Comparison of ENCODE assay signal across 28 cellular contexts in the genomic region with DNA sequence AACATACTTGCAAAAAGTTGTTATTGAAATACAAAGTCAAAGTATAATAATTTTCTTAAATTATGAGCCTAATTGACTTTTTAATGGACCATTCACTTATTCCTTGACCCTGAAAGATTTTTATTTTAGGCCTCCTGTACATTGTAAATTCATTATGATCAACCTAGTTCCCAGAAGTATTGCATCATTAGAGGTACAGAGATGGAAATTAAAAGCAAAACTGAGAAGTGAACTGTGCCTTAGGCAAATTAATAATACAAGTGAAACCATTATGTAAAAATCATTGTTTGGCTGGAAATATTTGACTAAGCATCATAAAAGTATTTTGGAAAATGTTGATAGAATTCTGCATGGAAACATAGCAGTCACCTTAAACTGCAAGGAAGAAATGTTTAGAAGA.
DNase-seq lines count a peak whose midpoint lies in the region; ATAC-seq, FAIRE-seq and TF ChIP-seq lines count a peak whose summit lies in the region.
"Had no signal": no experiment of that assay in that cellular context is flagged by ENCODE, and none has a peak within 500 bp of the region (broad histone marks: within the 10 kb centered on the region; RNA-seq: fewer than 3 reads in every experiment).

No MANE protein-coding gene starts in this region.

- no peak for DNase-seq in activated CD8-positive, alpha-beta T cell treated with anti-CD3 and anti-CD28 coated beads for 36 hours
- DNase-seq in activated CD8-positive, alpha-beta T cell treated with anti-CD3 and anti-CD28 coated beads, Interleukin-2, amount 10 ng/mL, durations not matched to agents 7 days and 5 days: no peak
- no peak for DNase-seq in H54 (ENCODE audit: insufficient read length, low spot score)
- no peak for DNase-seq in keratinocyte (ENCODE audit: low read depth, low spot score)
- DNase-seq in activated CD4-positive, alpha-beta T cell treated with anti-CD3 and anti-CD28 coated beads for 1 hour: no peak
- DNase-seq in activated T-helper 2 cell treated with anti-CD3 and anti-CD28 coated beads, Interferon-gamma antibody, Interleukin-2, Interleukin-4, amounts not matched to agents 10 μg/mL and 5 μg/mL and 100 μg/mL, durations not matched to agents 14 hours and 24 hours and 36 hours (ENCODE audit: low spot score): no peak
- DNase-seq in stimulated activated naive B cell treated with anti-CD40 and anti-IgM and Interleukin-4, amounts not matched to agents 10 μg/mL and 1 μg/mL and 100 μg/mL, for 72 hours: no peak
- DNase-seq: activated CD4-positive, alpha-beta T cell treated with anti-CD3 and anti-CD28 coated beads, Interleukin-2, amount 50 U/mL, for 4 hours; activated naive CD8-positive, alpha-beta T cell treated with anti-CD3 and anti-CD28 coated beads, Interleukin-2, amount 10 ng/mL, durations not matched to agents 7 days and 5 days; activated T-cell treated with anti-CD3 and anti-CD28 coated beads, Interleukin-2, amount 50 U/mL, for 24 hours; brain microvascular endothelial cell; cortex of kidney; immature natural killer cell; mucosa of descending colon; NCI-H2081 treated with DMSO at 0.1 percent for 48 hours; NCI-H446 treated with DMSO at 0.1 percent for 48 hours; psoas muscle; small intestine; stimulated activated CD4-positive, alpha-beta T cell treated with anti-CD3 and anti-CD28 coated beads, Interleukin-4, amount 100 ng/mL, for 1 hour; T-helper 2 cell; upper lobe of right lung had no signal

- no peaks in the 10 kb centered on the region for H4K20me1 ChIP-seq in keratinocyte (ENCODE audit: control insufficient read depth, extremely low read depth, insufficient read depth, low read length)
- H4K20me1 ChIP-seq: BLaER1 had no signal

- H3K9me3 ChIP-seq in keratinocyte (ENCODE audit: control insufficient read depth, low read depth, low read length): no peaks in the 10 kb centered on the region
- H3K9me3 ChIP-seq: BLaER1, mucosa of descending colon, psoas muscle, upper lobe of right lung had no signal

- FAIRE-seq in H54 (lab: Jason Lieb, UNC) (peak; percentile 48), keratinocyte (lab: Jason Lieb, UNC) (peak; percentile 71)
- FAIRE-seq: endometrium, H1, small intestine had no signal

- no peaks in the 10 kb centered on the region for H3K36me3 ChIP-seq in keratinocyte (ENCODE audit: control insufficient read depth in 2 of 2, extremely low read depth in 1 of 2, insufficient read depth in 2 of 2, low read length in 2 of 2)
- H3K36me3 ChIP-seq: brain microvascular endothelial cell, neural progenitor cell, upper lobe of right lung had no signal

- H3K27ac ChIP-seq in keratinocyte (ENCODE audit: control insufficient read depth, insufficient read depth, low read length): peak overlapping the region; percentile 89
- H3K27ac ChIP-seq: BLaER1, neural progenitor cell, psoas muscle, SK-N-MC, upper lobe of right lung, VCaP had no signal

- ATAC-seq in activated CD8-positive, alpha-beta T cell treated with anti-CD3 and anti-CD28 coated beads for 36 hours: peak; percentile 66
- ATAC-seq in activated CD8-positive, alpha-beta T cell treated with anti-CD3 and anti-CD28 coated beads, Interleukin-2, amount 10 ng/mL, durations not matched to agents 7 days and 5 days: no peak
- ATAC-seq in activated T-helper 17 cell treated with anti-CD3 and anti-CD28 coated beads, Interleukin-2, amount 50 U/mL, for 72 hours (replicated peaks): peak; percentile 22
- no peak for ATAC-seq in stimulated activated naive B cell treated with anti-CD40 and anti-IgM and Interleukin-4, amounts not matched to agents 10 μg/mL and 1 μg/mL and 100 μg/mL, for 72 hours (replicated peaks)
- ATAC-seq: mucosa of descending colon, psoas muscle, upper lobe of right lung had no signal

- H3K4me1 Mint-ChIP-seq in activated CD8-positive, alpha-beta T cell treated with anti-CD3 and anti-CD28 coated beads for 36 hours (ENCODE audit: low read depth): peaks cover 21% of the 10 kb centered on the region
- H3K4me1 Mint-ChIP-seq in activated CD8-positive, alpha-beta T cell treated with anti-CD3 and anti-CD28 coated beads, Interleukin-2, amount 10 ng/mL, durations not matched to agents 7 days and 5 days (ENCODE audit: low read depth): no peaks in the 10 kb centered on the region
- peaks cover 4% of the 10 kb centered on the region for H3K4me1 Mint-ChIP-seq in activated T-helper 17 cell treated with anti-CD3 and anti-CD28 coated beads, Interleukin-2, amount 50 U/mL, for 72 hours
- H3K4me1 Mint-ChIP-seq in activated T-helper 2 cell treated with anti-CD3 and anti-CD28 coated beads, Interferon-gamma antibody, Interleukin-2, Interleukin-4, amounts not matched to agents 10 μg/mL and 5 μg/mL and 100 μg/mL, durations not matched to agents 14 hours and 24 hours and 36 hours (ENCODE audit: low read depth): peaks cover 8% of the 10 kb centered on the region
- H3K4me1 Mint-ChIP-seq in stimulated activated naive B cell treated with anti-CD40 and anti-IgM and Interleukin-4, amounts not matched to agents 10 μg/mL and 1 μg/mL and 100 μg/mL, for 72 hours: no peaks in the 10 kb centered on the region
- H3K4me1 Mint-ChIP-seq: immature natural killer cell had no signal

- CTCF ChIA-PET in activated CD8-positive, alpha-beta T cell treated with anti-CD3 and anti-CD28 coated beads for 36 hours (lab: Charles Lee): interaction anchor here (0.9 kb wide), 1 partner anchor 9 kb away, joined by 3 read pairs; no protein-coding TSS in a partner anchor
- CTCF ChIA-PET in activated CD8-positive, alpha-beta T cell treated with anti-CD3 and anti-CD28 coated beads, Interleukin-2, amount 10 ng/mL, durations not matched to agents 7 days and 5 days (lab: Charles Lee): no interaction called here

- H2AFZ ChIP-seq in keratinocyte (ENCODE audit: control insufficient read depth, low read length): no peak overlapping the region
- H2AFZ ChIP-seq: neural progenitor cell had no signal

- no peaks in the 10 kb centered on the region for H3K79me2 ChIP-seq in keratinocyte (ENCODE audit: control insufficient read depth, insufficient read depth, low read length)

- no peak overlapping the region for H3K4me3 Mint-ChIP-seq in activated CD8-positive, alpha-beta T cell treated with anti-CD3 and anti-CD28 coated beads for 36 hours
- no peak overlapping the region for H3K4me3 Mint-ChIP-seq in activated CD8-positive, alpha-beta T cell treated with anti-CD3 and anti-CD28 coated beads, Interleukin-2, amount 10 ng/mL, durations not matched to agents 7 days and 5 days
- H3K4me3 Mint-ChIP-seq in activated T-helper 17 cell treated with anti-CD3 and anti-CD28 coated beads, Interleukin-2, amount 50 U/mL, for 72 hours: no peak overlapping the region
- H3K4me3 Mint-ChIP-seq in activated T-helper 2 cell treated with anti-CD3 and anti-CD28 coated beads, Interferon-gamma antibody, Interleukin-2, Interleukin-4, amounts not matched to agents 10 μg/mL and 5 μg/mL and 100 μg/mL, durations not matched to agents 14 hours and 24 hours and 36 hours (ENCODE audit: low read depth): no peak overlapping the region
- H3K4me3 Mint-ChIP-seq in stimulated activated naive B cell treated with anti-CD40 and anti-IgM and Interleukin-4, amounts not matched to agents 10 μg/mL and 1 μg/mL and 100 μg/mL, for 72 hours: no peak overlapping the region
- H3K4me3 Mint-ChIP-seq: activated naive CD8-positive, alpha-beta T cell treated with anti-CD3 and anti-CD28 coated beads, Interleukin-2, amount 10 ng/mL, durations not matched to agents 7 days and 5 days; activated T-cell treated with anti-CD3 and anti-CD28 coated beads, Interleukin-2, amount 50 U/mL, for 24 hours; immature natural killer cell; neural progenitor cell had no signal

- TF ChIP-seq CTCF in activated CD8-positive, alpha-beta T cell treated with anti-CD3 and anti-CD28 coated beads for 36 hours (IDR thresholded peaks at IDR 0.05): no peak
- TF ChIP-seq CTCF in keratinocyte (optimal IDR thresholded peaks at IDR 0.05 in 1 of 3, IDR thresholded peaks at IDR 0.05 in 1 of 3, conservative IDR thresholded peaks at IDR 0.05 in 1 of 3; ENCODE audit: extremely low read depth in 1 of 3, insufficient read depth in 2 of 3, low read length in 3 of 3): no peak

- peaks cover 11% of the 10 kb centered on the region for H3K27me3 Mint-ChIP-seq in activated CD8-positive, alpha-beta T cell treated with anti-CD3 and anti-CD28 coated beads for 36 hours
- peaks cover 2% of the 10 kb centered on the region for H3K27me3 Mint-ChIP-seq in activated CD8-positive, alpha-beta T cell treated with anti-CD3 and anti-CD28 coated beads, Interleukin-2, amount 10 ng/mL, durations not matched to agents 7 days and 5 days (ENCODE audit: low read depth)
- H3K27me3 Mint-ChIP-seq in activated T-helper 17 cell treated with anti-CD3 and anti-CD28 coated beads, Interleukin-2, amount 50 U/mL, for 72 hours: peaks cover 17% of the 10 kb centered on the region
- H3K27me3 Mint-ChIP-seq in activated T-helper 2 cell treated with anti-CD3 and anti-CD28 coated beads, Interferon-gamma antibody, Interleukin-2, Interleukin-4, amounts not matched to agents 10 μg/mL and 5 μg/mL and 100 μg/mL, durations not matched to agents 14 hours and 24 hours and 36 hours (ENCODE audit: low read depth): peaks cover 7% of the 10 kb centered on the region
- no peaks in the 10 kb centered on the region for H3K27me3 Mint-ChIP-seq in stimulated activated naive B cell treated with anti-CD40 and anti-IgM and Interleukin-4, amounts not matched to agents 10 μg/mL and 1 μg/mL and 100 μg/mL, for 72 hours

- peaks cover 39% of the 10 kb centered on the region for H3K4me1 ChIP-seq in keratinocyte (ENCODE audit: control insufficient read depth, extremely low read depth, insufficient read depth, low read length)
- H3K4me1 ChIP-seq: BLaER1, neural progenitor cell, upper lobe of right lung had no signal

- POLR2A ChIA-PET in activated CD8-positive, alpha-beta T cell treated with anti-CD3 and anti-CD28 coated beads for 36 hours (lab: Charles Lee): no interaction called here
- POLR2A ChIA-PET in activated CD8-positive, alpha-beta T cell treated with anti-CD3 and anti-CD28 coated beads, Interleukin-2, amount 10 ng/mL, durations not matched to agents 7 days and 5 days (lab: Charles Lee): no interaction called here

- no peaks in the 10 kb centered on the region for H3K9me3 Mint-ChIP-seq in activated CD8-positive, alpha-beta T cell treated with anti-CD3 and anti-CD28 coated beads for 36 hours
- H3K9me3 Mint-ChIP-seq in activated CD8-positive, alpha-beta T cell treated with anti-CD3 and anti-CD28 coated beads, Interleukin-2, amount 10 ng/mL, durations not matched to agents 7 days and 5 days (ENCODE audit: insufficient read depth): no peaks in the 10 kb centered on the region
- no peaks in the 10 kb centered on the region for H3K9me3 Mint-ChIP-seq in activated T-helper 17 cell treated with anti-CD3 and anti-CD28 coated beads, Interleukin-2, amount 50 U/mL, for 72 hours
- no peaks in the 10 kb centered on the region for H3K9me3 Mint-ChIP-seq in activated T-helper 2 cell treated with anti-CD3 and anti-CD28 coated beads, Interferon-gamma antibody, Interleukin-2, Interleukin-4, amounts not matched to agents 10 μg/mL and 5 μg/mL and 100 μg/mL, durations not matched to agents 14 hours and 24 hours and 36 hours
- H3K9me3 Mint-ChIP-seq in stimulated activated naive B cell treated with anti-CD40 and anti-IgM and Interleukin-4, amounts not matched to agents 10 μg/mL and 1 μg/mL and 100 μg/mL, for 72 hours: no peaks in the 10 kb centered on the region
- H3K9me3 Mint-ChIP-seq: activated T-cell treated with anti-CD3 and anti-CD28 coated beads, Interleukin-2, amount 50 U/mL, for 24 hours; neural progenitor cell had no signal

- H3K36me3 Mint-ChIP-seq in activated CD8-positive, alpha-beta T cell treated with anti-CD3 and anti-CD28 coated beads for 36 hours (ENCODE audit: low read depth): no peaks in the 10 kb centered on the region
- H3K36me3 Mint-ChIP-seq in activated CD8-positive, alpha-beta T cell treated with anti-CD3 and anti-CD28 coated beads, Interleukin-2, amount 10 ng/mL, durations not matched to agents 7 days and 5 days (ENCODE audit: low read depth): no peaks in the 10 kb centered on the region
- no peaks in the 10 kb centered on the region for H3K36me3 Mint-ChIP-seq in activated T-helper 17 cell treated with anti-CD3 and anti-CD28 coated beads, Interleukin-2, amount 50 U/mL, for 72 hours (ENCODE audit: low read depth)
- H3K36me3 Mint-ChIP-seq in activated T-helper 2 cell treated with anti-CD3 and anti-CD28 coated beads, Interferon-gamma antibody, Interleukin-2, Interleukin-4, amounts not matched to agents 10 μg/mL and 5 μg/mL and 100 μg/mL, durations not matched to agents 14 hours and 24 hours and 36 hours (ENCODE audit: low read depth): no peaks in the 10 kb centered on the region
- no peaks in the 10 kb centered on the region for H3K36me3 Mint-ChIP-seq in stimulated activated naive B cell treated with anti-CD40 and anti-IgM and Interleukin-4, amounts not matched to agents 10 μg/mL and 1 μg/mL and 100 μg/mL, for 72 hours
- H3K36me3 Mint-ChIP-seq: activated naive CD8-positive, alpha-beta T cell treated with anti-CD3 and anti-CD28 coated beads, Interleukin-2, amount 10 ng/mL, durations not matched to agents 7 days and 5 days; immature natural killer cell had no signal

- no peak overlapping the region for H3K4me2 ChIP-seq in keratinocyte (ENCODE audit: control insufficient read depth, extremely low read depth, insufficient read depth, low read depth, low read length)
- H3K4me2 ChIP-seq: BLaER1, neural progenitor cell had no signal

- H3K9ac ChIP-seq in keratinocyte (ENCODE audit: control insufficient read depth, extremely low read depth, insufficient read depth, low read length): no peak overlapping the region
- H3K9ac ChIP-seq: BLaER1, neural progenitor cell had no signal

- H3K27ac Mint-ChIP-seq in activated CD8-positive, alpha-beta T cell treated with anti-CD3 and anti-CD28 coated beads for 36 hours: no peak overlapping the region
- H3K27ac Mint-ChIP-seq in activated CD8-positive, alpha-beta T cell treated with anti-CD3 and anti-CD28 coated beads, Interleukin-2, amount 10 ng/mL, durations not matched to agents 7 days and 5 days: no peak overlapping the region
- no peak overlapping the region for H3K27ac Mint-ChIP-seq in activated T-helper 17 cell treated with anti-CD3 and anti-CD28 coated beads, Interleukin-2, amount 50 U/mL, for 72 hours
- no peak overlapping the region for H3K27ac Mint-ChIP-seq in activated T-helper 2 cell treated with anti-CD3 and anti-CD28 coated beads, Interferon-gamma antibody, Interleukin-2, Interleukin-4, amounts not matched to agents 10 μg/mL and 5 μg/mL and 100 μg/mL, durations not matched to agents 14 hours and 24 hours and 36 hours
- no peak overlapping the region for H3K27ac Mint-ChIP-seq in stimulated activated naive B cell treated with anti-CD40 and anti-IgM and Interleukin-4, amounts not matched to agents 10 μg/mL and 1 μg/mL and 100 μg/mL, for 72 hours
- H3K27ac Mint-ChIP-seq: activated naive CD8-positive, alpha-beta T cell treated with anti-CD3 and anti-CD28 coated beads, Interleukin-2, amount 10 ng/mL, durations not matched to agents 7 days and 5 days; immature natural killer cell; neural progenitor cell had no signal

- H3K4me3 ChIP-seq in keratinocyte (ENCODE audit: control insufficient read depth in 2 of 3, extremely low read depth in 1 of 3, insufficient read depth in 2 of 3, low read depth in 1 of 3, low read length in 3 of 3): no peak overlapping the region
- H3K4me3 ChIP-seq: BLaER1, mucosa of descending colon, neural progenitor cell, psoas muscle, SK-N-MC, upper lobe of right lung had no signal

- no peak for TF ChIP-seq POLR2A in H54 (IDR thresholded peaks at IDR 0.05; ENCODE audit: low read depth, low read length)

- intact Hi-C loops in activated CD8-positive, alpha-beta T cell treated with anti-CD3 and anti-CD28 coated beads for 36 hours (cut with micrococcal nuclease): no loop called here
- intact Hi-C loops in activated T-helper 2 cell treated with anti-CD3 and anti-CD28 coated beads, Interferon-gamma antibody, Interleukin-2, Interleukin-4, amounts not matched to agents 10 μg/mL and 5 μg/mL and 100 μg/mL, durations not matched to agents 14 hours and 24 hours and 36 hours (cut with micrococcal nuclease): loop anchor here (5.0 kb wide), 1 partner anchor 915 kb away; no protein-coding TSS in a partner anchor

- dilution Hi-C loops in keratinocyte (cut with MboI; ENCODE audit: extremely low pct_ligation_motif_present, low sequenced_read_pairs): no loop called here

- no peaks in the 10 kb centered on the region for H3K9me1 ChIP-seq in keratinocyte (ENCODE audit: control insufficient read depth, extremely low read depth, insufficient read depth, low read length)

- H3K27me3 ChIP-seq in keratinocyte (ENCODE audit: control insufficient read depth, extremely low read depth, insufficient read depth, low read length): no peaks in the 10 kb centered on the region
- H3K27me3 ChIP-seq: BLaER1, brain microvascular endothelial cell, neural progenitor cell, upper lobe of right lung had no signal

Comparison
In these comparisons a context has a peak if more than half of its experiments do, and no peak if none do; other contexts are left out.
1. ATAC-seq: peak in activated CD8-positive, alpha-beta T cell treated with anti-CD3 and anti-CD28 coated beads for 36 hours (single experiment) and activated T-helper 17 cell treated with anti-CD3 and anti-CD28 coated beads, Interleukin-2, amount 50 U/mL, for 72 hours (single experiment); none in activated CD8-positive, alpha-beta T cell treated with anti-CD3 and anti-CD28 coated beads, Interleukin-2, amount 10 ng/mL, durations not matched to agents 7 days and 5 days (single experiment) and stimulated activated naive B cell treated with anti-CD40 and anti-IgM and Interleukin-4, amounts not matched to agents 10 μg/mL and 1 μg/mL and 100 μg/mL, for 72 hours (0 of 2).